Comparison of ENCODE assay signal across 9 cellular contexts in genomic region chr2:10332402-10333246, GRCh38. TPM values are rescaled to one million over a fixed set of nuclear protein-coding genes. Genes with fewer than 3 reads are reported as not detected.
DNase-seq lines count a peak whose midpoint lies in the region; ATAC-seq and TF ChIP-seq lines count a peak whose summit lies in the region.
"Had no signal": no experiment of that assay in that cellular context is flagged by ENCODE, and none has a peak within 500 bp of the region (broad histone marks: within the 10 kb centered on the region; RNA-seq: fewer than 3 reads in every experiment).

No MANE protein-coding gene starts in this region.

- H3K27ac ChIP-seq in BLaER1 treated with 17β-estradiol and CSF1 and Interleukin-3, amounts not matched to agents 10 nM and 100 nM, result peak overlapping the region; percentile 74 to 93 (median 88)
- H3K27ac ChIP-seq in HUES48 (ENCODE audit: low read depth, low read length), result peak overlapping the region; percentile 32

- H3K4me1 Mint-ChIP-seq in activated naive CD8-positive, alpha-beta T cell treated with anti-CD3 and anti-CD28 coated beads, Interleukin-2, amount 10 ng/mL, durations not matched to agents 7 days and 5 days, result peaks cover 47% of the 10 kb centered on the region
- peaks cover 44% of the 10 kb centered on the region for H3K4me1 Mint-ChIP-seq in neural crest cell

- H3K27me3 ChIP-seq in BLaER1 treated with 17β-estradiol and CSF1 and Interleukin-3, amounts not matched to agents 10 nM and 100 nM, result no peaks in the 10 kb centered on the region
- H3K27me3 ChIP-seq in HUES48 (ENCODE audit: control insufficient read depth, insufficient read depth, low read length), result no peaks in the 10 kb centered on the region

- peaks cover 8% of the 10 kb centered on the region for H3K9me3 Mint-ChIP-seq in activated naive CD8-positive, alpha-beta T cell treated with anti-CD3 and anti-CD28 coated beads, Interleukin-2, amount 10 ng/mL, durations not matched to agents 7 days and 5 days
- H3K9me3 Mint-ChIP-seq in neural crest cell, result no peaks in the 10 kb centered on the region

- peaks cover 18% of the 10 kb centered on the region for H3K36me3 Mint-ChIP-seq in activated naive CD8-positive, alpha-beta T cell treated with anti-CD3 and anti-CD28 coated beads, Interleukin-2, amount 10 ng/mL, durations not matched to agents 7 days and 5 days
- H3K36me3 Mint-ChIP-seq in neural crest cell (ENCODE audit: low read depth), result peaks cover 4% of the 10 kb centered on the region

- no peak for ATAC-seq in activated naive CD8-positive, alpha-beta T cell treated with anti-CD3 and anti-CD28 coated beads, Interleukin-2, amount 10 ng/mL, durations not matched to agents 7 days and 5 days (ENCODE audit: low read depth)
- ATAC-seq in GM21390 (IDR thresholded peaks at IDR 0.05; ENCODE audit: unreplicated experiment) (no peak), HG02973 (IDR thresholded peaks at IDR 0.05; ENCODE audit: unreplicated experiment) (no peak)

- H3K36me3 ChIP-seq in BLaER1 treated with 17β-estradiol and CSF1 and Interleukin-3, amounts not matched to agents 10 nM and 100 nM, result peaks cover 6 to 23% (median 13%) of the 10 kb centered on the region in 11 experiments; a peak in 18 of 22 replicates
- H3K36me3 ChIP-seq in HUES48 (ENCODE audit: control insufficient read depth, insufficient read depth, low read length), result no peaks in the 10 kb centered on the region

- H3K9me3 ChIP-seq in BLaER1 treated with 17β-estradiol and CSF1 and Interleukin-3, amounts not matched to agents 10 nM and 100 nM (replicated peaks in 1 of 11), result peaks cover 8 to 15% (median 12%) of the 10 kb centered on the region in 11 experiments
- no peaks in the 10 kb centered on the region for H3K9me3 ChIP-seq in HUES48 (ENCODE audit: control insufficient read depth, insufficient read depth, low read length)

- H3K4me3 Mint-ChIP-seq in activated naive CD8-positive, alpha-beta T cell treated with anti-CD3 and anti-CD28 coated beads, Interleukin-2, amount 10 ng/mL, durations not matched to agents 7 days and 5 days, result peak overlapping the region; percentile 91
- no peak overlapping the region for H3K4me3 Mint-ChIP-seq in neural crest cell

- peak overlapping the region; percentile 91 to 99 (median 98) for H3K4me2 ChIP-seq in BLaER1 treated with 17β-estradiol and CSF1 and Interleukin-3, amounts not matched to agents 10 nM and 100 nM

- no peak for DNase-seq in activated naive CD8-positive, alpha-beta T cell treated with anti-CD3 and anti-CD28 coated beads, Interleukin-2, amount 10 ng/mL, durations not matched to agents 7 days and 5 days
- DNase-seq in neural crest cell (ENCODE audit: low read depth, low spot score), result no peak
- no peak for DNase-seq in DMS114 treated with DMSO at 0.1 percent for 48 hours (lab: John Stamatoyannopoulos, UW; ENCODE audit: unreplicated experiment)
- DNase-seq in NCI-H146 treated with DMSO at 0.1 percent for 48 hours (lab: John Stamatoyannopoulos, UW; ENCODE audit: unreplicated experiment), result no peak
- DNase-seq: nucleus accumbens had no signal

- H4K20me1 ChIP-seq in BLaER1 treated with 17β-estradiol and CSF1 and Interleukin-3, amounts not matched to agents 10 nM and 100 nM, result peaks cover 6 to 60% (median 48%) of the 10 kb centered on the region in 11 experiments; a peak in 18 of 22 replicates

- H3K4me3 ChIP-seq in BLaER1 treated with 17β-estradiol and CSF1 and Interleukin-3, amounts not matched to agents 10 nM and 100 nM, result peak overlapping the region in 4 of 10 experiments; percentile 50 to 67 (median 54); a peak in 7 of 20 replicates
- H3K4me3 ChIP-seq in HUES48 (ENCODE audit: low read depth, low read length), result no peak overlapping the region

- peak overlapping the region; percentile 57 to 84 (median 75); a peak in 21 of 22 replicates for H3K9ac ChIP-seq in BLaER1 treated with 17β-estradiol and CSF1 and Interleukin-3, amounts not matched to agents 10 nM and 100 nM
- H3K9ac ChIP-seq in HUES48 (ENCODE audit: low read depth, low read length), result no peak overlapping the region

- TF ChIP-seq CTCF in neural crest cell (conservative IDR thresholded peaks at IDR 0.05), result no peak

- H3K27ac Mint-ChIP-seq in activated naive CD8-positive, alpha-beta T cell treated with anti-CD3 and anti-CD28 coated beads, Interleukin-2, amount 10 ng/mL, durations not matched to agents 7 days and 5 days, result peak overlapping the region; percentile 94
- H3K27ac Mint-ChIP-seq in neural crest cell (ENCODE audit: unreplicated experiment), result peak overlapping the region; percentile 59

- H3K4me1 ChIP-seq in BLaER1 treated with 17β-estradiol and CSF1 and Interleukin-3, amounts not matched to agents 10 nM and 100 nM, result peaks cover 79 to 94% (median 87%) of the 10 kb centered on the region in 10 experiments
- H3K4me1 ChIP-seq in HUES48 (ENCODE audit: control insufficient read depth, insufficient read depth, low read length), result peaks cover 33% of the 10 kb centered on the region

- H3K27me3 Mint-ChIP-seq in activated naive CD8-positive, alpha-beta T cell treated with anti-CD3 and anti-CD28 coated beads, Interleukin-2, amount 10 ng/mL, durations not matched to agents 7 days and 5 days, result no peaks in the 10 kb centered on the region
- H3K27me3 Mint-ChIP-seq in neural crest cell (ENCODE audit: low read depth), result no peaks in the 10 kb centered on the region

- POLR2A ChIA-PET in activated naive CD8-positive, alpha-beta T cell treated with anti-CD3 and anti-CD28 coated beads, Interleukin-2, amount 10 ng/mL, durations not matched to agents 7 days and 5 days (lab: Charles Lee), result interaction anchor here (0.9 to 7.0 kb wide), 5 partner anchors 29 to 77 kb away, joined by 4 to 107 read pairs (median 6); partner anchors contain the start of gene HPCAL1

RNA-seq across cellular contexts. Expression of gene HPCAL1, which starts 29.9 kb away (rescaled TPM):
- 10 to 100 TPM; 75.8 to 77.1 TPM for total RNA-seq in activated naive CD8-positive, alpha-beta T cell treated with anti-CD3 and anti-CD28 coated beads, Interleukin-2, amount 10 ng/mL, durations not matched to agents 7 days and 5 days
- total RNA-seq in neural crest cell, result 16.2 and 17.3 TPM in 2 replicates
